ENCODE assay signal across 8 cellular contexts in genomic region chr15:71011503-71012155, GRCh38.
DNase-seq lines count a peak whose midpoint lies in the region; ATAC-seq, FAIRE-seq and TF ChIP-seq lines count a peak whose summit lies in the region.

No MANE protein-coding gene starts in this region.

- no peak overlapping the region for H3K4me3 Mint-ChIP-seq in activated naive CD8-positive, alpha-beta T cell treated with anti-CD3 and anti-CD28 coated beads, Interleukin-2, amount 50 U/mL, for 24 hours

- H3K36me3 Mint-ChIP-seq in activated naive CD8-positive, alpha-beta T cell treated with anti-CD3 and anti-CD28 coated beads, Interleukin-2, amount 50 U/mL, for 24 hours (ENCODE audit: low read depth), result no peaks in the 10 kb centered on the region

- H3K4me1 ChIP-seq in A549, result peaks cover 6% of the 10 kb centered on the region
- peaks cover 29% of the 10 kb centered on the region for H3K4me1 ChIP-seq in foreskin keratinocyte

- 56% methylated on average over 1 of the region's 1 CpG for WGBS in A549 (ENCODE audit: missing lambda C conversion rate)

- TF ChIP-seq CTCF in A549 (IDR thresholded peaks at IDR 0.05), result peak; percentile 98
- peak; percentile 99 for TF ChIP-seq CTCF in foreskin keratinocyte (conservative IDR thresholded peaks at IDR 0.05)

- H3K4me3 ChIP-seq in A549 (no peak overlapping the region), skeletal muscle cell (ENCODE audit: low read depth, low read length) (no peak overlapping the region)

- TF ChIP-seq POLR2A in A549 (IDR thresholded peaks at IDR 0.05; ENCODE audit: low read length), result no peak

- no peak for TF ChIP-seq EP300 in A549 (IDR thresholded peaks at IDR 0.05)

- peak; percentile 99 for FAIRE-seq in A549 (lab: Jason Lieb, UNC)

- DNase-seq in A549 (ENCODE audit: low read depth in 1 of 2, low spot score in 1 of 2) (peak; percentile 35 to 75), H4 (ENCODE audit: low spot score) (peak; percentile 41), RPMI7951 (ENCODE audit: low read depth) (peak; percentile 62), foreskin keratinocyte (peak; percentile 38 to 68), skeletal muscle cell (ENCODE audit: low read depth) (peak; percentile 14), NCI-H128 (lab: John Stamatoyannopoulos, UW; ENCODE audit: unreplicated experiment) (no peak)
- no peak for DNase-seq in activated naive CD8-positive, alpha-beta T cell treated with anti-CD3 and anti-CD28 coated beads, Interleukin-2, amount 50 U/mL, for 24 hours

- peak; percentile 97 to 98 for TF ChIP-seq RAD21 in A549 (conservative IDR thresholded peaks at IDR 0.05 in 1 of 2, IDR thresholded peaks at IDR 0.05 in 1 of 2)

- H3K4me1 Mint-ChIP-seq in activated naive CD8-positive, alpha-beta T cell treated with anti-CD3 and anti-CD28 coated beads, Interleukin-2, amount 50 U/mL, for 24 hours, result no peaks in the 10 kb centered on the region

- H3K9me3 ChIP-seq in A549, result no peaks in the 10 kb centered on the region

- no peaks in the 10 kb centered on the region for H3K27me3 ChIP-seq in foreskin keratinocyte

- H3K27ac Mint-ChIP-seq in activated naive CD8-positive, alpha-beta T cell treated with anti-CD3 and anti-CD28 coated beads, Interleukin-2, amount 50 U/mL, for 24 hours, result no peak overlapping the region

- H3K27ac ChIP-seq in A549, result peak overlapping the region; percentile 36 to 71; a peak in 4 of 6 replicates
- H3K27ac ChIP-seq in foreskin keratinocyte, result peak overlapping the region; percentile 52

- no peak overlapping the region for H3K4me2 ChIP-seq in A549

- CTCF ChIA-PET in A549 (lab: Yijun Ruan, JAX), result interaction anchor here (0.7 to 3.0 kb wide), 26 partner anchors 9 to 790 kb away, joined by 3 to 25 read pairs (median 4); partner anchors contain the start of gene THSD4

- POLR2A ChIA-PET in A549 (lab: Yijun Ruan, JAX), result interaction anchor here (1.0 kb wide), 1 partner anchor 102 kb away, joined by 3 read pairs; no protein-coding TSS in a partner anchor

- H3K27me3 Mint-ChIP-seq in activated naive CD8-positive, alpha-beta T cell treated with anti-CD3 and anti-CD28 coated beads, Interleukin-2, amount 50 U/mL, for 24 hours, result peaks cover 13% of the 10 kb centered on the region

- ATAC-seq in A549, result peak; percentile 92 to 94
- peak; percentile 71 for ATAC-seq in foreskin keratinocyte
- no peak for ATAC-seq in activated naive CD8-positive, alpha-beta T cell treated with anti-CD3 and anti-CD28 coated beads, Interleukin-2, amount 50 U/mL, for 24 hours
- no peak for ATAC-seq in GM21515 (IDR thresholded peaks at IDR 0.05; ENCODE audit: unreplicated experiment)

- H3K9me3 Mint-ChIP-seq in activated naive CD8-positive, alpha-beta T cell treated with anti-CD3 and anti-CD28 coated beads, Interleukin-2, amount 50 U/mL, for 24 hours, result no peaks in the 10 kb centered on the region

TF ChIP-seq in A549, 52 proteins besides CTCF, POLR2A, EP300 and RAD21:
- no peak for TF ChIP-seq MAX (IDR thresholded peaks at IDR 0.05)
- peak; percentile 95 for TF ChIP-seq SMC3 (IDR thresholded peaks at IDR 0.05)

Comparison
In these comparisons a context has a peak if more than half of its experiments do, and no peak if none do; other contexts are left out.
1. ATAC-seq: peak in A549 (2 of 2) and foreskin keratinocyte (single experiment); none in activated naive CD8-positive, alpha-beta T cell treated with anti-CD3 and anti-CD28 coated beads, Interleukin-2, amount 50 U/mL, for 24 hours (single experiment) and GM21515 (single experiment).
2. DNase-seq: peak in A549 (2 of 2), H4 (single experiment), RPMI7951 (single experiment), foreskin keratinocyte (2 of 2) and skeletal muscle cell (single experiment); none in NCI-H128 (single experiment) and activated naive CD8-positive, alpha-beta T cell treated with anti-CD3 and anti-CD28 coated beads, Interleukin-2, amount 50 U/mL, for 24 hours (single experiment).